21 cellular contexts compared by ENCODE assay signal in the genomic region with DNA sequence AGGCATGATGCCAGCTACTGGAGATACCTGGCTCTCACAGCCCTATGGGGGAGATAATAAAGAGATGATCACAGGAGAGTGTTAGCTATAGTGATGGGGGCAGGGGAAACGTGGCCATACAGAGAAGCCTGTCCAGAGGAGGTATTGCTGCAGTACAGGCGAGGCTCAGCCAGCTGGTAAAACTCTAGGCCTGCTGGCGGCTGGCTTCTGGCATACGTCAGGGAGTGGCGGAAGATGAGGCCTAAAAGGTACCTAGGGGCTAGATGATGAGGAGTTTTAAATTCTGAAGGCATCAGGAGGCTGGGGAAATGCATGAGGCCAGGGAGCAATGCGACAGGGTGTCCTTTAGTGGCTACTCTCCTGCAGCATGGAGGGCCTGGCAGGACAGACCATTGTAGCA.
DNase-seq lines count a peak whose midpoint lies in the region; ATAC-seq, FAIRE-seq and TF ChIP-seq lines count a peak whose summit lies in the region.
"Had no signal": no experiment of that assay in that cellular context is flagged by ENCODE, and none has a peak within 500 bp of the region (broad histone marks: within the 10 kb centered on the region; RNA-seq: fewer than 3 reads in every experiment).

No MANE protein-coding gene starts in this region.

- H3K9me1 ChIP-seq in K562 (ENCODE audit: control insufficient read depth, insufficient read depth, low read length) = no peaks in the 10 kb centered on the region

- H3K27ac Mint-ChIP-seq in stimulated activated naive CD8-positive, alpha-beta T cell treated with anti-CD3 and anti-CD28 coated beads, Interleukin-15, Interleukin-2, amounts not matched to agents 100 ng/mL and 50 ng/mL, for 24 hours = peak overlapping the region; percentile 34
- H3K27ac Mint-ChIP-seq in stimulated activated naive CD8-positive, alpha-beta T cell treated with anti-CD3 and anti-CD28 coated beads, Interleukin-15, amount 100 ng/mL, for 72 hours = no peak overlapping the region
- H3K27ac Mint-ChIP-seq in nephron = peak overlapping the region; percentile 64 to 96 (median 93)
- no peak overlapping the region for H3K27ac Mint-ChIP-seq in activated T-cell treated with anti-CD3 and anti-CD28 coated beads, Interleukin-2, amount 50 U/mL, for 24 hours
- H3K27ac Mint-ChIP-seq: CD4-positive, alpha-beta T cell; HFFc6 had no signal

- TF ChIP-seq CTCF in K562 (IDR thresholded peaks at IDR 0.05 in 2 of 3, conservative IDR thresholded peaks at IDR 0.05 in 1 of 3; ENCODE audit: insufficient read depth in 2 of 3, low read depth in 1 of 3, low read length in 3 of 3) (no peak), nephron (IDR thresholded peaks at IDR 0.05; ENCODE audit: unreplicated experiment in 3 of 3) (no peak)

- no peak for DNase-seq in stimulated activated naive CD8-positive, alpha-beta T cell treated with anti-CD3 and anti-CD28 coated beads, Interleukin-15, amount 100 ng/mL, for 72 hours
- no peak for DNase-seq in K562 (ENCODE audit: extremely low read depth in 1 of 4, low spot score in 3 of 4)
- no peak for DNase-seq in SIG-M5 treated with dmso at 0.1 percent for 504 hours (lab: John Stamatoyannopoulos, UW; ENCODE audit: unreplicated experiment)
- no peak for DNase-seq in activated T-cell treated with anti-CD3 and anti-CD28 coated beads for 4 hours
- DNase-seq in activated CD4-positive, alpha-beta T cell treated with anti-CD3 and anti-CD28 coated beads for 1 hour = no peak
- DNase-seq in activated T-cell treated with anti-CD3 and anti-CD28 coated beads, Interleukin-2, amount 50 U/mL, for 24 hours = no peak
- DNase-seq: ACHN; C1 segment of cervical spinal cord; Calu3; CD4-positive, alpha-beta T cell; DMS153; DMS79 treated with DMSO at 0.1 percent for 48 hours; EL; GOT3; HFFc6 had no signal

- POLR2A ChIA-PET in K562 (lab: Yijun Ruan, JAX) = no interaction called here

- ATAC-seq in stimulated activated naive CD8-positive, alpha-beta T cell treated with anti-CD3 and anti-CD28 coated beads, Interleukin-15, amount 100 ng/mL, for 72 hours = no peak
- ATAC-seq in K562 = no peak
- ATAC-seq: HepG2 had no signal

- no peak overlapping the region for H2AFZ ChIP-seq in K562 (ENCODE audit: low read depth, low read length)

- H3K4me2 ChIP-seq in K562 (ENCODE audit: insufficient read depth, low read length) = no peak overlapping the region

- no TSS peak for BruUV-seq in K562 (replicated peaks; lab: Mats Ljungman, UMichigan)

- WGBS in K562 (ENCODE audit: insufficient coverage, low coverage, missing lambda C conversion rate) = 61% methylated on average over 6 of the region's 6 CpGs

- no peaks in the 10 kb centered on the region for H3K79me2 ChIP-seq in K562 (ENCODE audit: control insufficient read depth, insufficient read depth, low read length)

- H3K27me3 ChIP-seq in K562 (ENCODE audit: control insufficient read depth in 2 of 2, insufficient read depth in 2 of 2, low read length in 2 of 2) = no peaks in the 10 kb centered on the region

- H3K36me3 ChIP-seq in K562 (ENCODE audit: control insufficient read depth, insufficient read depth, low read length) = peaks cover 4% of the 10 kb centered on the region; the same call in 1 of the 3 replicates
- H3K36me3 ChIP-seq: HAP-1 had no signal

- no peak overlapping the region; a peak in 1 of 4 replicates for H3K9ac ChIP-seq in K562 (ENCODE audit: insufficient read depth in 1 of 2, low read depth in 2 of 2, low read length in 2 of 2)

- H3K4me3 ChIP-seq in K562 = no peak overlapping the region
- H3K4me3 ChIP-seq: HAP-1 had no signal

- H3K27me3 Mint-ChIP-seq in stimulated activated naive CD8-positive, alpha-beta T cell treated with anti-CD3 and anti-CD28 coated beads, Interleukin-15, Interleukin-2, amounts not matched to agents 100 ng/mL and 50 ng/mL, for 24 hours = no peaks in the 10 kb centered on the region
- H3K27me3 Mint-ChIP-seq in stimulated activated naive CD8-positive, alpha-beta T cell treated with anti-CD3 and anti-CD28 coated beads, Interleukin-15, amount 100 ng/mL, for 72 hours = no peaks in the 10 kb centered on the region
- peaks cover 5% of the 10 kb centered on the region for H3K27me3 Mint-ChIP-seq in nephron (ENCODE audit: low read depth)
- no peaks in the 10 kb centered on the region for H3K27me3 Mint-ChIP-seq in activated T-cell treated with anti-CD3 and anti-CD28 coated beads, Interleukin-2, amount 50 U/mL, for 24 hours
- H3K27me3 Mint-ChIP-seq: CD4-positive, alpha-beta T cell had no signal

- intact Hi-C loops in K562 (cut with micrococcal nuclease) = no loop called here

- H3K4me3 Mint-ChIP-seq in stimulated activated naive CD8-positive, alpha-beta T cell treated with anti-CD3 and anti-CD28 coated beads, Interleukin-15, Interleukin-2, amounts not matched to agents 100 ng/mL and 50 ng/mL, for 24 hours = no peak overlapping the region
- no peak overlapping the region for H3K4me3 Mint-ChIP-seq in stimulated activated naive CD8-positive, alpha-beta T cell treated with anti-CD3 and anti-CD28 coated beads, Interleukin-15, amount 100 ng/mL, for 72 hours
- H3K4me3 Mint-ChIP-seq in nephron = peak overlapping the region in 1 of 3 experiments; percentile 10
- H3K4me3 Mint-ChIP-seq in activated T-cell treated with anti-CD3 and anti-CD28 coated beads, Interleukin-2, amount 50 U/mL, for 24 hours = no peak overlapping the region
- H3K4me3 Mint-ChIP-seq: CD4-positive, alpha-beta T cell; HFFc6 had no signal

- in situ Hi-C loops in K562 (cut with MboI) = no loop called here

- H3K36me3 Mint-ChIP-seq in stimulated activated naive CD8-positive, alpha-beta T cell treated with anti-CD3 and anti-CD28 coated beads, Interleukin-15, Interleukin-2, amounts not matched to agents 100 ng/mL and 50 ng/mL, for 24 hours (ENCODE audit: low read depth) = peaks cover 74% of the 10 kb centered on the region
- H3K36me3 Mint-ChIP-seq in nephron (ENCODE audit: low read depth) = peaks cover 55% of the 10 kb centered on the region
- H3K36me3 Mint-ChIP-seq in activated T-cell treated with anti-CD3 and anti-CD28 coated beads, Interleukin-2, amount 50 U/mL, for 24 hours (ENCODE audit: low read depth) = peaks cover 86% of the 10 kb centered on the region

- H3K4me1 ChIP-seq in K562 (replicated peaks in 1 of 2; ENCODE audit: control insufficient read depth in 2 of 2, insufficient read depth in 2 of 2, low read length in 2 of 2) = peaks cover 0 to 4% of the 10 kb centered on the region in 2 experiments; a peak in 1 of 5 replicates

- no peaks in the 10 kb centered on the region for H4K20me1 ChIP-seq in K562 (replicated peaks; ENCODE audit: control insufficient read depth, insufficient read depth, low read length)

- H3K9me3 ChIP-seq in K562 (replicated peaks; ENCODE audit: control insufficient read depth, insufficient read depth, low read depth, low read length) = no peaks in the 10 kb centered on the region; the same call in 1 of the 2 replicates

- no peak for TF ChIP-seq RAD21 in K562 (CRISPR knock-in tag; conservative IDR thresholded peaks at IDR 0.05 in 1 of 2, IDR thresholded peaks at IDR 0.05 in 1 of 2)

- CTCF ChIA-PET in K562 (lab: Yijun Ruan, JAX; ENCODE audit: low intra/inter-chr PET ratio) = no interaction called here

- no peak for TF ChIP-seq EP300 in K562 (IDR thresholded peaks at IDR 0.05; ENCODE audit: low read length)

- TF ChIP-seq POLR2A in K562 (conservative IDR thresholded peaks at IDR 0.05) = no peak

- H3K4me1 Mint-ChIP-seq in stimulated activated naive CD8-positive, alpha-beta T cell treated with anti-CD3 and anti-CD28 coated beads, Interleukin-15, Interleukin-2, amounts not matched to agents 100 ng/mL and 50 ng/mL, for 24 hours (ENCODE audit: low read depth) = no peaks in the 10 kb centered on the region
- H3K4me1 Mint-ChIP-seq in stimulated activated naive CD8-positive, alpha-beta T cell treated with anti-CD3 and anti-CD28 coated beads, Interleukin-15, amount 100 ng/mL, for 72 hours = peaks cover 7% of the 10 kb centered on the region
- H3K4me1 Mint-ChIP-seq in nephron = peaks cover 31% of the 10 kb centered on the region
- H3K4me1 Mint-ChIP-seq in activated T-cell treated with anti-CD3 and anti-CD28 coated beads, Interleukin-2, amount 50 U/mL, for 24 hours (ENCODE audit: low read depth) = no peaks in the 10 kb centered on the region

- no peak overlapping the region for H3K27ac ChIP-seq in K562 (ENCODE audit: extremely low read depth, low read depth, low read length)

- peaks cover 9% of the 10 kb centered on the region for H3K9me3 Mint-ChIP-seq in stimulated activated naive CD8-positive, alpha-beta T cell treated with anti-CD3 and anti-CD28 coated beads, Interleukin-15, Interleukin-2, amounts not matched to agents 100 ng/mL and 50 ng/mL, for 24 hours
- H3K9me3 Mint-ChIP-seq in stimulated activated naive CD8-positive, alpha-beta T cell treated with anti-CD3 and anti-CD28 coated beads, Interleukin-15, amount 100 ng/mL, for 72 hours = peaks cover 11 to 12% of the 10 kb centered on the region in 2 donors
- peaks cover 16% of the 10 kb centered on the region for H3K9me3 Mint-ChIP-seq in nephron
- H3K9me3 Mint-ChIP-seq in activated T-cell treated with anti-CD3 and anti-CD28 coated beads, Interleukin-2, amount 50 U/mL, for 24 hours = peaks cover 12% of the 10 kb centered on the region
- H3K9me3 Mint-ChIP-seq: CD4-positive, alpha-beta T cell had no signal

- FAIRE-seq in K562 (lab: Jason Lieb, UNC) = no peak
- FAIRE-seq: G401.6, GM12892, HepG2 had no signal

TF ChIP-seq in K562, 482 proteins besides CTCF, POLR2A, EP300 and RAD21:
- TF ChIP-seq TEAD1 (CRISPR knock-in tag; IDR thresholded peaks at IDR 0.05) (no peak), HDAC2 (IDR thresholded peaks at IDR 0.05) (no peak), NFIC (IDR thresholded peaks at IDR 0.05) (0 out of 2 replicates have a peak, but pooled peaks have one; percentile 14)
- TF ChIP-seq, protein P1, sequence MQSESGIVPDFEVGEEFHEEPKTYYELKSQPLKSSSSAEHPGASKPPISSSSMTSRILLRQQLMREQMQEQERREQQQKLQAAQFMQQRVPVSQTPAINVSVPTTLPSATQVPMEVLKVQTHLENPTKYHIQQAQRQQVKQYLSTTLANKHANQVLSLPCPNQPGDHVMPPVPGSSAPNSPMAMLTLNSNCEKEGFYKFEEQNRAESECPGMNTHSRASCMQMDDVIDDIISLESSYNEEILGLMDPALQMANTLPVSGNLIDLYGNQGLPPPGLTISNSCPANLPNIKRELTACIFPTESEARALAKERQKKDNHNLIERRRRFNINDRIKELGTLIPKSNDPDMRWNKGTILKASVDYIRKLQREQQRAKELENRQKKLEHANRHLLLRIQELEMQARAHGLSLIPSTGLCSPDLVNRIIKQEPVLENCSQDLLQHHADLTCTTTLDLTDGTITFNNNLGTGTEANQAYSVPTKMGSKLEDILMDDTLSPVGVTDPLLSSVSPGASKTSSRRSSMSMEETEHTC (IDR thresholded peaks at IDR 0.05) = no peak

Comparison
In these comparisons a context has a peak if more than half of its experiments do, and no peak if none do; other contexts are left out.
1. H3K27ac Mint-ChIP-seq: peak in stimulated activated naive CD8-positive, alpha-beta T cell treated with anti-CD3 and anti-CD28 coated beads, Interleukin-15, Interleukin-2, amounts not matched to agents 100 ng/mL and 50 ng/mL, for 24 hours (single experiment) and nephron (3 of 3); none in stimulated activated naive CD8-positive, alpha-beta T cell treated with anti-CD3 and anti-CD28 coated beads, Interleukin-15, amount 100 ng/mL, for 72 hours (0 of 2) and activated T-cell treated with anti-CD3 and anti-CD28 coated beads, Interleukin-2, amount 50 U/mL, for 24 hours (single experiment).